In genomic region chr12:39490500-39491276, GRCh38 we compare ENCODE assay signal across 18 cellular contexts. TPM values are rescaled to one million over a fixed set of nuclear protein-coding genes. Genes with fewer than 3 reads are reported as not detected.
DNase-seq lines count a peak whose midpoint lies in the region; ATAC-seq and TF ChIP-seq lines count a peak whose summit lies in the region.
"Had no signal": no experiment of that assay in that cellular context is flagged by ENCODE, and none has a peak within 500 bp of the region (broad histone marks: within the 10 kb centered on the region; RNA-seq: fewer than 3 reads in every experiment).

No MANE protein-coding gene starts in this region.

- DNase-seq in AG20443 (ENCODE audit: low spot score) (peak; percentile 14), M059J (ENCODE audit: low read depth) (peak; percentile 21), chondrocyte (ENCODE audit: low spot score) (no peak), left colon (no peak), endothelial cell (ENCODE audit: low spot score) (no peak), SIG-M5 treated with dmso at 0.1 percent for 504 hours (lab: John Stamatoyannopoulos, UW; ENCODE audit: unreplicated experiment) (no peak)
- no peak for DNase-seq in naive thymus-derived CD4-positive, alpha-beta T cell
- DNase-seq: activated CD4-positive, alpha-beta T cell treated with anti-CD3 and anti-CD28 coated beads, Interleukin-2, amount 50 U/mL, for 4 hours; GDM1; NCI-H1092 treated with DMSO at 0.1 percent for 48 hours; stimulated activated CD4-positive, alpha-beta T cell treated with anti-CD3 and anti-CD28 coated beads, Interleukin-4, amount 100 ng/mL, for 4 hours had no signal

- H3K4me1 Mint-ChIP-seq in chondrocyte (ENCODE audit: low read depth) = peaks cover 12% of the 10 kb centered on the region
- H3K4me1 Mint-ChIP-seq in endothelial cell (ENCODE audit: unreplicated experiment) = no peaks in the 10 kb centered on the region
- peaks cover 0 to 5% (median 0%) of the 10 kb centered on the region in 7 donors for H3K4me1 Mint-ChIP-seq in naive thymus-derived CD4-positive, alpha-beta T cell
- H3K4me1 Mint-ChIP-seq: brain had no signal

- H3K27ac Mint-ChIP-seq in chondrocyte (ENCODE audit: unreplicated experiment) = peak overlapping the region; percentile 15
- no peak overlapping the region for H3K27ac Mint-ChIP-seq in endothelial cell (ENCODE audit: unreplicated experiment)
- H3K27ac Mint-ChIP-seq in naive thymus-derived CD4-positive, alpha-beta T cell = no peak overlapping the region
- H3K27ac Mint-ChIP-seq: brain; stimulated activated naive CD8-positive, alpha-beta T cell treated with anti-CD3 and anti-CD28 coated beads, Interleukin-15, Interleukin-2, amounts not matched to agents 100 ng/mL and 50 ng/mL, for 24 hours; T-helper 2 cell treated with Interferon-gamma antibody and Interleukin-4, amounts not matched to agents 5 μg/mL and 100 μg/mL, for 36 hours had no signal

- no peak overlapping the region for H3K27ac ChIP-seq in naive thymus-derived CD4-positive, alpha-beta T cell (ENCODE audit: low read depth, low read length)
- H3K27ac ChIP-seq: BLaER1, prostate gland had no signal

- ATAC-seq in left colon = peak; percentile 56
- no peak for ATAC-seq in HG03432 (IDR thresholded peaks at IDR 0.05; ENCODE audit: unreplicated experiment)
- no peak for ATAC-seq in naive thymus-derived CD4-positive, alpha-beta T cell
- ATAC-seq: Panc1 had no signal

- POLR2A ChIA-PET in naive thymus-derived CD4-positive, alpha-beta T cell (lab: Charles Lee) = no interaction called here

- H3K36me3 Mint-ChIP-seq in chondrocyte (ENCODE audit: low read depth) (no peaks in the 10 kb centered on the region), endothelial cell (ENCODE audit: low read depth, unreplicated experiment) (no peaks in the 10 kb centered on the region)
- peaks cover 0 to 10% (median 0%) of the 10 kb centered on the region in 5 donors for H3K36me3 Mint-ChIP-seq in naive thymus-derived CD4-positive, alpha-beta T cell
- H3K36me3 Mint-ChIP-seq: brain had no signal

- no peaks in the 10 kb centered on the region for H3K36me3 ChIP-seq in naive thymus-derived CD4-positive, alpha-beta T cell (ENCODE audit: control insufficient read depth in 2 of 3, insufficient read depth in 3 of 3, low read length in 3 of 3)
- H3K36me3 ChIP-seq: BLaER1, prostate gland had no signal

- TF ChIP-seq CTCF in chondrocyte (IDR thresholded peaks at IDR 0.05) = no peak
- no peak for TF ChIP-seq CTCF in endothelial cell (IDR thresholded peaks at IDR 0.05; ENCODE audit: unreplicated experiment)

- peaks cover 2% of the 10 kb centered on the region for H3K9me3 Mint-ChIP-seq in chondrocyte (ENCODE audit: low read depth)
- H3K9me3 Mint-ChIP-seq in endothelial cell (ENCODE audit: unreplicated experiment) = no peaks in the 10 kb centered on the region
- peaks cover 0 to 6% (median 0%) of the 10 kb centered on the region in 11 donors for H3K9me3 Mint-ChIP-seq in naive thymus-derived CD4-positive, alpha-beta T cell
- H3K9me3 Mint-ChIP-seq: T-helper 2 cell treated with Interferon-gamma antibody and Interleukin-4, amounts not matched to agents 5 μg/mL and 100 μg/mL, for 36 hours had no signal

- H3K4me3 ChIP-seq in naive thymus-derived CD4-positive, alpha-beta T cell (ENCODE audit: low read length) = no peak overlapping the region
- H3K4me3 ChIP-seq: BLaER1, prostate gland had no signal

- no peaks in the 10 kb centered on the region for H3K9me3 ChIP-seq in naive thymus-derived CD4-positive, alpha-beta T cell (ENCODE audit: control insufficient read depth in 2 of 3, low read length in 3 of 3)
- H3K9me3 ChIP-seq: BLaER1, prostate gland had no signal

- H3K27me3 ChIP-seq in naive thymus-derived CD4-positive, alpha-beta T cell (ENCODE audit: control insufficient read depth in 2 of 2, insufficient read depth in 2 of 2, low read length in 2 of 2) = no peaks in the 10 kb centered on the region
- H3K27me3 ChIP-seq: BLaER1 had no signal

- intact Hi-C loops in left colon (cut with DNase I, micrococcal nuclease) = no loop called here
- intact Hi-C loops in naive thymus-derived CD4-positive, alpha-beta T cell (cut with micrococcal nuclease) = no loop called here

- CTCF ChIA-PET in naive thymus-derived CD4-positive, alpha-beta T cell (lab: Charles Lee) = no interaction called here

- H3K27me3 Mint-ChIP-seq in chondrocyte (ENCODE audit: low read depth) (peaks cover 1% of the 10 kb centered on the region), endothelial cell (ENCODE audit: unreplicated experiment) (peaks cover 2% of the 10 kb centered on the region)
- H3K27me3 Mint-ChIP-seq in naive thymus-derived CD4-positive, alpha-beta T cell = no peaks in the 10 kb centered on the region
- H3K27me3 Mint-ChIP-seq: stimulated activated naive CD8-positive, alpha-beta T cell treated with anti-CD3 and anti-CD28 coated beads, Interleukin-15, Interleukin-2, amounts not matched to agents 100 ng/mL and 50 ng/mL, for 24 hours had no signal

- H3K4me1 ChIP-seq in naive thymus-derived CD4-positive, alpha-beta T cell (ENCODE audit: control insufficient read depth in 2 of 2, insufficient read depth in 2 of 2, low read length in 2 of 2) = no peaks in the 10 kb centered on the region
- H3K4me1 ChIP-seq: BLaER1, prostate gland had no signal

- no peak overlapping the region for H3K4me3 Mint-ChIP-seq in chondrocyte (ENCODE audit: unreplicated experiment)
- no peak overlapping the region for H3K4me3 Mint-ChIP-seq in endothelial cell (ENCODE audit: unreplicated experiment)
- no peak overlapping the region for H3K4me3 Mint-ChIP-seq in naive thymus-derived CD4-positive, alpha-beta T cell
- H3K4me3 Mint-ChIP-seq: brain; stimulated activated naive CD8-positive, alpha-beta T cell treated with anti-CD3 and anti-CD28 coated beads, Interleukin-15, Interleukin-2, amounts not matched to agents 100 ng/mL and 50 ng/mL, for 24 hours; T-helper 2 cell treated with Interferon-gamma antibody and Interleukin-4, amounts not matched to agents 5 μg/mL and 100 μg/mL, for 36 hours had no signal

RNA-seq across cellular contexts. Expression of gene KIF21A, which starts 47.8 kb away (rescaled TPM):
- 4.7 and 6.6 TPM in 2 replicates for total RNA-seq in M059J (2014; rRNA removed; shearing (Covaris generic))
- total RNA-seq in chondrocyte (6.5 to 9.4 TPM (median 9.4 TPM) in 3 replicates), left colon (10 to 100 TPM; 33.5 to 35.0 TPM), endothelial cell (ENCODE audit: unreplicated experiment) (2.9 TPM)
- total RNA-seq in naive thymus-derived CD4-positive, alpha-beta T cell = 10 to 100 TPM in 2 of 5 experiments, 1 to 10 TPM in 3; 5.0 to 12.0 (median 9.3) TPM
- 1 to 10 TPM; 1.7 to 2.8 TPM for polyA plus RNA-seq in naive thymus-derived CD4-positive, alpha-beta T cell

Comparison
In these comparisons a context has a peak if more than half of its experiments do, and no peak if none do; other contexts are left out.
1. DNase-seq: peak in AG20443 (single experiment) and M059J (single experiment); none in chondrocyte (single experiment), left colon (0 of 2), endothelial cell (single experiment), naive thymus-derived CD4-positive, alpha-beta T cell (0 of 9) and SIG-M5 treated with dmso at 0.1 percent for 504 hours (single experiment).